In genomic region chr15:73873889-73874511, GRCh38 we compare ENCODE assay signal across 8 cellular contexts. TPM values are rescaled to one million over a fixed set of nuclear protein-coding genes. Genes with fewer than 3 reads are reported as not detected.
DNase-seq lines count a peak whose midpoint lies in the region; ATAC-seq and TF ChIP-seq lines count a peak whose summit lies in the region.

No MANE protein-coding gene starts in this region.

- no peaks in the 10 kb centered on the region for H3K36me3 Mint-ChIP-seq in chondrocyte (ENCODE audit: low read depth)

- H3K4me1 Mint-ChIP-seq in chondrocyte (ENCODE audit: low read depth) = no peaks in the 10 kb centered on the region

- H3K27ac Mint-ChIP-seq in chondrocyte (ENCODE audit: unreplicated experiment) = no peak overlapping the region

- H3K4me3 Mint-ChIP-seq in chondrocyte (ENCODE audit: unreplicated experiment) = no peak overlapping the region

- 36 to 38% methylated on average over 6 of the region's 6 CpGs for WGBS in lower leg skin, 2 donors

- H3K36me3 ChIP-seq in mucosa of descending colon (ENCODE audit: low read depth) = no peaks in the 10 kb centered on the region

- no peaks in the 10 kb centered on the region for H3K9me3 Mint-ChIP-seq in chondrocyte (ENCODE audit: low read depth)

- peak; percentile 88 for TF ChIP-seq CTCF in chondrocyte (IDR thresholded peaks at IDR 0.05)
- TF ChIP-seq CTCF in mucosa of descending colon (IDR thresholded peaks at IDR 0.05) = peak; percentile 44
- TF ChIP-seq CTCF in lower leg skin (IDR thresholded peaks at IDR 0.05) = peak in 1 of 3 donors; percentile 15

- DNase-seq in DMS153 treated with DMSO at 0.1 percent for 48 hours (lab: John Stamatoyannopoulos, UW; ENCODE audit: unreplicated experiment) (peak; percentile 5), DMS153 (lab: John Stamatoyannopoulos, UW) (no peak), HK-2 (ENCODE audit: unreplicated experiment) (peak; percentile 18), RKO (ENCODE audit: low spot score) (peak; percentile 72), chondrocyte (ENCODE audit: low spot score) (no peak), mucosa of descending colon (peak in 1 of 3 donors; percentile 57), lower leg skin (ENCODE audit: low spot score in 2 of 2) (no peak)

- no peak overlapping the region for H3K4me3 ChIP-seq in mucosa of descending colon
- no peak overlapping the region for H3K4me3 ChIP-seq in lower leg skin (ENCODE audit: low read depth, poor library complexity, severe bottlenecking)

- intact Hi-C loops in mucosa of descending colon (cut with DNase I, micrococcal nuclease) = no loop called here
- intact Hi-C loops in lower leg skin (cut with DNase I; ENCODE audit: low total_unique reads) = no loop called here

- TF ChIP-seq POLR2A in lower leg skin (IDR thresholded peaks at IDR 0.05) = no peak

- ATAC-seq in mucosa of descending colon = no peak
- no peak for ATAC-seq in HG03045 (IDR thresholded peaks at IDR 0.05; ENCODE audit: unreplicated experiment)

- peaks cover 37% of the 10 kb centered on the region for H3K27me3 Mint-ChIP-seq in chondrocyte (ENCODE audit: low read depth)

- H3K4me1 ChIP-seq in mucosa of descending colon (ENCODE audit: low read depth) = no peaks in the 10 kb centered on the region

- H3K9me3 ChIP-seq in mucosa of descending colon = no peaks in the 10 kb centered on the region

RNA-seq across cellular contexts. Expression of gene TBC1D21, which starts 0.6 kb away (rescaled TPM):
- not detected in 3 replicates for total RNA-seq in chondrocyte
- total RNA-seq in mucosa of descending colon = not detected
- not detected for total RNA-seq in lower leg skin

RNA-seq across cellular contexts. Expression of gene LOXL1, which starts 52.3 kb away (rescaled TPM):
- total RNA-seq in chondrocyte = 428 to 446 TPM (median 444 TPM) in 3 replicates
- total RNA-seq in mucosa of descending colon = 1 to 10 TPM in 2 of 3 donors, under 1 TPM in 1; 0.87 to 7.9 (median 5.1) TPM
- 1 to 10 TPM; 4.6 to 8.2 (median 6.6) TPM for total RNA-seq in lower leg skin

Comparison
In these comparisons a context has a peak if more than half of its experiments do, and no peak if none do; other contexts are left out.
1. DNase-seq: peak in DMS153 treated with DMSO at 0.1 percent for 48 hours (single experiment), HK-2 (single experiment) and RKO (single experiment); none in DMS153 (single experiment), chondrocyte (single experiment) and lower leg skin (0 of 2).
2. RNA of gene LOXL1, which starts 52.3 kb away (total RNA-seq): 428 to 446 TPM in chondrocyte; 4.6 to 8.2 TPM in lower leg skin and 0.87 to 7.9 TPM in mucosa of descending colon; every median in the first group is over 10 times any median in the second.